Comparison of ENCODE assay signal across 19 cellular contexts in the genomic region with DNA sequence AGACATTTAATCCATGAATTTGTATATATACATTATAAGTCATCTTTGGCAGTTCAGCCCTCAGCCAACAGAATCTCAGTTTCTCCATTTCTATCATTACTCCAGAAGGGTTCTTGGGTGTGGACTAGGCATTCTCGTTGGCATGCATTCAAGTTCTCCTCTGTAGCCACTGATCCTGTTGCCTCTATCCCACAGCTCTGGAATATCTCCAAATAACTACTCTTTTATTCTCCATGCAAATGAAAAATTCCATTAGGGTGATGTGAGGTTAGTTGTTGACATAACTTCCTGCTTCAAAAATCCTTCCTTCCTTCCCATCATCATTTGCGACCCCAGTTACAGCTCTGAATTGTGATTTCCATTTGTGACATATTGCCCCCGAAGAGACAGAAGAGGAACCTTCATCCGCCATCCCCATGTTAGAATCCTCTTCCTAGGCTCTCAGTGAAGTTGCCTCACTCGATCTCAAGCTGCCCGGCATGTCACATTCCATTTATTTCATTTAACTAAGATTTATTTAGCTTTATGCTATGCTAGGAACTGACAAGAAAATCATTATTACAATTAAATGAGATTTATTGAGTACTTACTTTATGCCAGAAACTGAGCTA.
DNase-seq lines count a peak whose midpoint lies in the region; ATAC-seq and TF ChIP-seq lines count a peak whose summit lies in the region.
"Had no signal": no experiment of that assay in that cellular context is flagged by ENCODE, and none has a peak within 500 bp of the region (broad histone marks: within the 10 kb centered on the region; RNA-seq: fewer than 3 reads in every experiment).

No MANE protein-coding gene starts in this region.

- H3K27ac ChIP-seq in heart left ventricle (no peak overlapping the region), spleen (peak overlapping the region in 2 of 8 donors; percentile 6 to 22)
- H3K27ac ChIP-seq: C4-2B, sigmoid colon, vagina had no signal

- no peak for TF ChIP-seq POLR2A in heart left ventricle (IDR thresholded peaks at IDR 0.05)
- TF ChIP-seq POLR2A in spleen (IDR thresholded peaks at IDR 0.05) = no peak

- H3K9me3 ChIP-seq in heart left ventricle (peaks cover 0 to 8% (median 0%) of the 10 kb centered on the region in 12 donors), spleen (no peaks in the 10 kb centered on the region)
- H3K9me3 ChIP-seq: sigmoid colon, vagina had no signal

- intact Hi-C loops in heart left ventricle (cut with DNase I) (no loop called here), spleen (cut with DNase I; ENCODE audit: low total_unique reads) (no loop called here)

- H3K36me3 ChIP-seq in heart left ventricle = no peaks in the 10 kb centered on the region
- H3K36me3 ChIP-seq in spleen = no peaks in the 10 kb centered on the region
- H3K36me3 ChIP-seq: sigmoid colon, vagina had no signal

- no peak for ATAC-seq in naive thymus-derived CD8-positive, alpha-beta T cell
- no peak for ATAC-seq in heart left ventricle
- ATAC-seq: activated T-cell treated with anti-CD3 and anti-CD28 coated beads, Interleukin-2, amount 50 U/mL, for 4 hours; left ventricle myocardium superior; stimulated activated naive CD8-positive, alpha-beta T cell treated with anti-CD3 and anti-CD28 coated beads, Interleukin-15, amount 100 ng/mL, for 72 hours had no signal

- H3K27me3 ChIP-seq in heart left ventricle (no peaks in the 10 kb centered on the region), spleen (replicated peaks in 1 of 7) (no peaks in the 10 kb centered on the region)
- H3K27me3 ChIP-seq: sigmoid colon, vagina had no signal

- no peak overlapping the region for H3K4me3 ChIP-seq in heart left ventricle
- H3K4me3 ChIP-seq in spleen = no peak overlapping the region
- H3K4me3 ChIP-seq: sigmoid colon, vagina had no signal

- H3K36me3 Mint-ChIP-seq in naive thymus-derived CD8-positive, alpha-beta T cell = no peaks in the 10 kb centered on the region

- H3K4me3 Mint-ChIP-seq in naive thymus-derived CD8-positive, alpha-beta T cell = no peak overlapping the region
- H3K4me3 Mint-ChIP-seq: activated T-cell treated with anti-CD3 and anti-CD28 coated beads, Interleukin-2, amount 50 U/mL, for 4 hours; stimulated activated naive CD8-positive, alpha-beta T cell treated with anti-CD3 and anti-CD28 coated beads, Interleukin-15, amount 100 ng/mL, for 72 hours had no signal

- POLR2A ChIA-PET in naive thymus-derived CD8-positive, alpha-beta T cell (lab: Charles Lee) = no interaction called here

- H3K4me1 ChIP-seq in heart left ventricle = no peaks in the 10 kb centered on the region
- H3K4me1 ChIP-seq in spleen = no peaks in the 10 kb centered on the region
- H3K4me1 ChIP-seq: sigmoid colon, vagina had no signal

- DNase-seq in ELR (ENCODE audit: low read depth) (peak; percentile 83), NCI-H2029 treated with DMSO at 0.1 percent for 48 hours (lab: John Stamatoyannopoulos, UW) (peak; percentile 9), dermis blood vessel endothelial cell (peak; percentile 19), myocyte (ENCODE audit: low read depth) (peak; percentile 56), NCI-H1436 treated with DMSO at 0.1 percent for 48 hours (lab: John Stamatoyannopoulos, UW) (no peak), heart left ventricle (no peak), spleen (no peak)
- no peak for DNase-seq in naive thymus-derived CD8-positive, alpha-beta T cell
- DNase-seq: activated CD4-positive, alpha-beta T cell treated with anti-CD3 and anti-CD28 coated beads for 4 hours; activated T-cell treated with anti-CD3 and anti-CD28 coated beads, Interleukin-2, amount 50 U/mL, for 4 hours; GDM1; left ventricle myocardium superior; MV-4-11; NCI-H446 treated with DMSO at 0.1 percent for 48 hours; sigmoid colon; stimulated activated naive CD8-positive, alpha-beta T cell treated with anti-CD3 and anti-CD28 coated beads, Interleukin-15, amount 100 ng/mL, for 72 hours; T-helper 1 cell had no signal

- no peaks in the 10 kb centered on the region for H3K27me3 Mint-ChIP-seq in naive thymus-derived CD8-positive, alpha-beta T cell
- H3K27me3 Mint-ChIP-seq: stimulated activated naive CD8-positive, alpha-beta T cell treated with anti-CD3 and anti-CD28 coated beads, Interleukin-15, amount 100 ng/mL, for 72 hours had no signal

- WGBS in heart left ventricle, 4 donors = 71 to 77% (median 76%) methylated on average over 6 of the region's 6 CpGs
- WGBS in spleen, 5 donors = 65 to 87% (median 73%) methylated on average over 6 of the region's 6 CpGs

- H3K27ac Mint-ChIP-seq in naive thymus-derived CD8-positive, alpha-beta T cell = no peak overlapping the region
- H3K27ac Mint-ChIP-seq: stimulated activated naive CD8-positive, alpha-beta T cell treated with anti-CD3 and anti-CD28 coated beads, Interleukin-15, amount 100 ng/mL, for 72 hours had no signal

- H3K9me3 Mint-ChIP-seq in naive thymus-derived CD8-positive, alpha-beta T cell = no peaks in the 10 kb centered on the region
- H3K9me3 Mint-ChIP-seq: activated T-cell treated with anti-CD3 and anti-CD28 coated beads, Interleukin-2, amount 50 U/mL, for 4 hours; stimulated activated naive CD8-positive, alpha-beta T cell treated with anti-CD3 and anti-CD28 coated beads, Interleukin-15, amount 100 ng/mL, for 72 hours had no signal

- TF ChIP-seq CTCF in heart left ventricle (IDR thresholded peaks at IDR 0.05) (no peak), spleen (IDR thresholded peaks at IDR 0.05 in 8 of 11, conservative IDR thresholded peaks at IDR 0.05 in 3 of 11) (no peak)

- no peaks in the 10 kb centered on the region for H3K4me1 Mint-ChIP-seq in naive thymus-derived CD8-positive, alpha-beta T cell
- H3K4me1 Mint-ChIP-seq: stimulated activated naive CD8-positive, alpha-beta T cell treated with anti-CD3 and anti-CD28 coated beads, Interleukin-15, amount 100 ng/mL, for 72 hours had no signal

Comparison
In these comparisons a context has a peak if more than half of its experiments do, and no peak if none do; other contexts are left out.
1. DNase-seq: peak in ELR (single experiment), NCI-H2029 treated with DMSO at 0.1 percent for 48 hours (single experiment), dermis blood vessel endothelial cell (single experiment) and myocyte (single experiment); none in NCI-H1436 treated with DMSO at 0.1 percent for 48 hours (single experiment), naive thymus-derived CD8-positive, alpha-beta T cell (0 of 10), heart left ventricle (0 of 5) and spleen (single experiment).